Comparison of ENCODE assay signal across 8 cellular contexts in the genomic region with DNA sequence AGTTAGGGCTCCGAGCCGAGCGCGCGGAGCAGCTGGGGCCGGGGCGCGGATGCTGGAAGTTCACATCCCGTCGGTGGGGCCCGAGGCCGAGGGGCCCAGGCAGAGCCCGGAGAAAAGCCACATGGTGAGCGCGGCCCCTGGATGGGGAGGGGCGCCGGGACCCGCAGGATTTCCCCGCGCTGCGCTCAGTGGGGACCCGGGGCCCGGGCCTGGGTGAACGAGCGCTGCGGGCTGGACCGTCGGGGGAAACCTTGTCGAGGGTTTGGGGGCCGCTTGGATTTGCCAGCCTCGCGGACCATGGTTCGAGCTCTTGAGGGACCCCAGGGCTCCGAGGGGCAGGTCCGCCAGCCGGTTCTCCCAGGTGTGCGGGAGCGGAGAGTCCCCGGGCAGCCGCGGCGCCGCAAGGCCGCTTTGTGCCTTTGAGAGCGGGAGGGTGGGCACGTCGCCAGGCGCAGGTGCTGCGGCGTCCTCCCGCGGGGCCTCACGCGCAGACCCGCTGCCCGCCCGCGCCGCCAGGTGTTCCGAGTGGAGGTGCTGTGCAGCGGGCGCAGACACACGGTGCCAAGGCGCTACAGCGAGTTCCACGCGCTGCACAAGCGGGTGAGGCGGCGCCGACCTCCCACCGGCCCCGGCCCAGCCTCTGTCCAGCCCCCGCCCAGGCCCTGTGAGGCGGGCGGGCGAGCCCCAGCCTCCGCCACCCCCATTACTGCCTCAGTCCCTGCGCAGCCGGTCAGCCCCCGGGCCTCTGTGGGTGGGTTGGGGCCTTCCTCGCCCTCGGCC. TPM values are rescaled to one million over a fixed set of nuclear protein-coding genes. Genes with fewer than 3 reads are reported as not detected.
DNase-seq lines count a peak whose midpoint lies in the region; ATAC-seq and TF ChIP-seq lines count a peak whose summit lies in the region.

TSS of gene SNX22 (plus strand) at position 5 of the 780 bp plus-strand sequence. CDS start at position 50, 45 bp downstream.

- ATAC-seq in HG03280 (IDR thresholded peaks at IDR 0.05; ENCODE audit: unreplicated experiment) = peak; percentile 10
- peak; percentile 20 for ATAC-seq in activated CD8-positive, alpha-beta T cell treated with anti-CD3 and anti-CD28 coated beads, Interleukin-2, amount 10 ng/mL, durations not matched to agents 7 days and 5 days
- ATAC-seq in heart right ventricle = peak in 1 of 8 donors; percentile 4
- no peak for ATAC-seq in HG02763 (IDR thresholded peaks at IDR 0.05; ENCODE audit: unreplicated experiment)

- TF ChIP-seq CTCF in cardiac muscle cell (IDR thresholded peaks at IDR 0.05; ENCODE audit: low read depth, low read length) (no peak), heart right ventricle (IDR thresholded peaks at IDR 0.05) (no peak), retinal pigment epithelial cell (conservative IDR thresholded peaks at IDR 0.05; ENCODE audit: low read depth, low read length) (no peak)

- H3K36me3 ChIP-seq in cardiac muscle cell (peaks cover 12% of the 10 kb centered on the region), heart right ventricle (peaks cover 0 to 32% (median 18%) of the 10 kb centered on the region in 9 donors)

- H3K4me1 ChIP-seq in cardiac muscle cell (ENCODE audit: low read depth) (peaks cover 6% of the 10 kb centered on the region), heart right ventricle (peaks cover 28 to 59% (median 41%) of the 10 kb centered on the region in 9 donors)

- H3K4me3 ChIP-seq in cardiac muscle cell (peak within 1 kb of the TSS; percentile 46), heart right ventricle (peak within 1 kb of the TSS; percentile 38 to 60 (median 54)), retinal pigment epithelial cell (ENCODE audit: low read length) (peak within 1 kb of the TSS; percentile 55)

- H3K27ac ChIP-seq in cardiac muscle cell (no peak within 1 kb of the TSS), heart right ventricle (peak within 1 kb of the TSS in 1 of 10 donors; percentile 31)

- H3K27me3 ChIP-seq in cardiac muscle cell (peaks cover 18% of the 10 kb centered on the region), heart right ventricle (peaks cover 0 to 32% (median 0%) of the 10 kb centered on the region in 7 donors)

- H3K36me3 Mint-ChIP-seq in activated CD8-positive, alpha-beta T cell treated with anti-CD3 and anti-CD28 coated beads, Interleukin-2, amount 10 ng/mL, durations not matched to agents 7 days and 5 days (ENCODE audit: low read depth) = peaks cover 18% of the 10 kb centered on the region

- H3K4me3 Mint-ChIP-seq in activated CD8-positive, alpha-beta T cell treated with anti-CD3 and anti-CD28 coated beads, Interleukin-2, amount 10 ng/mL, durations not matched to agents 7 days and 5 days = peak within 1 kb of the TSS; percentile 74

- peak within 1 kb of the TSS; percentile 60 for H3K27ac Mint-ChIP-seq in activated CD8-positive, alpha-beta T cell treated with anti-CD3 and anti-CD28 coated beads, Interleukin-2, amount 10 ng/mL, durations not matched to agents 7 days and 5 days

- H3K9me3 Mint-ChIP-seq in activated CD8-positive, alpha-beta T cell treated with anti-CD3 and anti-CD28 coated beads, Interleukin-2, amount 10 ng/mL, durations not matched to agents 7 days and 5 days (ENCODE audit: insufficient read depth) = no peaks in the 10 kb centered on the region

- H3K9me3 ChIP-seq in cardiac muscle cell (ENCODE audit: low read depth) (no peaks in the 10 kb centered on the region), heart right ventricle (no peaks in the 10 kb centered on the region)

- CTCF ChIA-PET in activated CD8-positive, alpha-beta T cell treated with anti-CD3 and anti-CD28 coated beads, Interleukin-2, amount 10 ng/mL, durations not matched to agents 7 days and 5 days (lab: Charles Lee) = interaction anchor here (2.2 to 6.1 kb wide), 4 partner anchors 7 to 84 kb away, joined by 12 to 66 read pairs (median 16); partner anchors contain the start of gene PPIB

- peaks cover 33% of the 10 kb centered on the region for H3K4me1 Mint-ChIP-seq in activated CD8-positive, alpha-beta T cell treated with anti-CD3 and anti-CD28 coated beads, Interleukin-2, amount 10 ng/mL, durations not matched to agents 7 days and 5 days (ENCODE audit: low read depth)

- DNase-seq in cardiac muscle cell (ENCODE audit: low read depth in 1 of 2, low spot score in 1 of 2) = peak in 1 of 2 donors; percentile 40
- DNase-seq in cardiac septum (ENCODE audit: low spot score) = no peak
- DNase-seq in activated CD8-positive, alpha-beta T cell treated with anti-CD3 and anti-CD28 coated beads, Interleukin-2, amount 10 ng/mL, durations not matched to agents 7 days and 5 days = no peak
- peak in 1 of 2 donors; percentile 43 for DNase-seq in heart right ventricle
- no peak for DNase-seq in retinal pigment epithelial cell (ENCODE audit: low read depth)
- no peak for DNase-seq in COLO829 (ENCODE audit: low spot score)

- H3K27me3 Mint-ChIP-seq in activated CD8-positive, alpha-beta T cell treated with anti-CD3 and anti-CD28 coated beads, Interleukin-2, amount 10 ng/mL, durations not matched to agents 7 days and 5 days (ENCODE audit: low read depth) = peaks cover 1% of the 10 kb centered on the region

- 2% methylated on average over 71 to 83 of the region's 83 CpGs for WGBS in heart right ventricle, 2 donors

- POLR2A ChIA-PET in activated CD8-positive, alpha-beta T cell treated with anti-CD3 and anti-CD28 coated beads, Interleukin-2, amount 10 ng/mL, durations not matched to agents 7 days and 5 days (lab: Charles Lee) = interaction anchor here (0.7 to 3.9 kb wide), 4 partner anchors 9 to 58 kb away, joined by 3 to 29 read pairs (median 7); partner anchors contain the start of genes CIAO2A and PPIB

- intact Hi-C loops in cardiac septum (cut with DNase I) (loop anchor here (5.0 kb wide), 1 partner anchor 55 kb away; the partner anchor contains the start of gene SNX1), heart right ventricle (cut with DNase I) (loop anchor here in 7 of 10 donors (5.0 to 10.0 kb wide), 4 partner anchors 45 to 60 kb away; partner anchors contain the start of genes SNX1 (in 5 of the 7) and CIAO2A (in 3 of the 7))

RNA-seq across cellular contexts. Expression of gene SNX22, which starts in this region (rescaled TPM):
- total RNA-seq in cardiac muscle cell = 1.5 and 2.1 TPM in 2 replicates
- polyA plus RNA-seq in cardiac muscle cell = 0.59 and 2.0 TPM in 2 replicates
- total RNA-seq in cardiac septum = 1.5 TPM
- total RNA-seq in activated CD8-positive, alpha-beta T cell treated with anti-CD3 and anti-CD28 coated beads, Interleukin-2, amount 10 ng/mL, durations not matched to agents 7 days and 5 days = under 1 TPM; 0.47 to 0.58 TPM
- total RNA-seq in heart right ventricle = 10 to 100 TPM in 1 of 10 donors, 1 to 10 TPM in 6, under 1 TPM in 3; 0.66 to 10.0 (median 1.6) TPM
- polyA plus RNA-seq in heart right ventricle = 1 to 10 TPM; 1.4 to 9.3 TPM

Comparison
In these comparisons a context has a peak if more than half of its experiments do, and no peak if none do; other contexts are left out.
1. Peak in ATAC-seq in activated CD8-positive, alpha-beta T cell treated with anti-CD3 and anti-CD28 coated beads, Interleukin-2, amount 10 ng/mL, durations not matched to agents 7 days and 5 days; RNA of the gene not detected or under 1 TPM.